14 cellular contexts compared by ENCODE assay signal in the genomic region with DNA sequence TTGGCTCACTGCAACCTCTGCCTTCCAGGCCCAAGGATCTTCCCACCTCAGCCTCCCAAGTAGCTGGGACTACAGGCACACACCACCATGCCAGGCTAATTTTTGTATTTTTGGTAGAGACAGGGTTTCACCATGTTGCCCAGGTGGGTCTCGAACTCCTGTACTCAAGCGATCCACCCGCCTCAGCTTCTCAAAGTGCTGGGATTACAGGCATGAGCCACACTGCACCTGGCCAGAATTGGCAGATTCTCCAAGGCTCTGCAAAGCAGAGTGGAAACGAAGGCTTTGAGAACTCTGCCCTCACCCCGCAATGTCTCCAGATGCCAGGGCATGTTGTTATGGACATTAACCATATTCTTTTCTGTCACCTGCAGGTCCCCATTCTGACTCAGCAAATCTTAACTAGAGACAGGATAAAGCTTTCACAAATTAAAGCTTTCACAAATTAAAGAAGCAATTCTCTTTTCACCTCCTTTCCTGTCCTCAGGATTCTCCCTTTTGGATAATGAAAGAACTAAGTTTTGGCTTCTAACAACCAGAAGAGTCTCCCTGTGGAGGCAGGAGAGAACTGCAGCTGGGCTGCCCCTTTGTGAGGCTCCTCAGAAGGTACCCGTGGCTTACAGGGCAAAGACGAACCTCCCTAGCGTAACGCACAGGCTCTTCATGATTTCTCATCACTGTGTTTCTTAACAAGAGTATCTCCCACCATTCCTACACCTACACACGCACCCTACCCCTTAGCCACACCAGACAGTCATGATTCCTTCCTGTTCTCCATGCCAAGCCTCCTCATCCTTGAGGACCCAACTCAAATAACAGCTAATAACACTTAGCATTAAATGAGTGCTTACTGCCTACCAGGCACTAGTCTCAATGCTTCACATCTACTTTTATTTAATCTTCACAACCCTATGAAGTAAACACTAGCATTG. TPM values are rescaled to one million over a fixed set of nuclear protein-coding genes. Genes with fewer than 3 reads are reported as not detected.
DNase-seq lines count a peak whose midpoint lies in the region; ATAC-seq, FAIRE-seq and TF ChIP-seq lines count a peak whose summit lies in the region.
"Had no signal": no experiment of that assay in that cellular context is flagged by ENCODE, and none has a peak within 500 bp of the region (broad histone marks: within the 10 kb centered on the region; RNA-seq: fewer than 3 reads in every experiment).

No MANE protein-coding gene starts in this region.

- intact Hi-C loops in OCI-LY7 (cut with micrococcal nuclease; ENCODE audit: unreplicated experiment): no loop called here
- intact Hi-C loops in prostate gland (cut with DNase I): no loop called here

- POLR2A ChIA-PET in OCI-LY7 (lab: Charles Lee): interaction anchor here (0.6 to 3.1 kb wide), 5 partner anchors 150 to 1242 kb away, joined by 3 to 18 read pairs (median 5); no protein-coding TSS in a partner anchor

- no peaks in the 10 kb centered on the region for H3K9me2 ChIP-seq in OCI-LY7 (ENCODE audit: insufficient read depth, low read length)

- no peak for ATAC-seq in activated naive CD4-positive, alpha-beta T cell treated with anti-CD3 and anti-CD28 coated beads, Interleukin-2, amount 50 U/mL, for 72 hours
- ATAC-seq: T-helper 17 cell had no signal

- H3K79me2 ChIP-seq in OCI-LY7 (ENCODE audit: insufficient read depth, low read depth, low read length): no peaks in the 10 kb centered on the region

- H3K4me3 ChIP-seq in OCI-LY7 (ENCODE audit: low read depth, low read length, poor library complexity, severe bottlenecking) (no peak overlapping the region), epithelial cell of proximal tubule (ENCODE audit: low read depth, low read length) (no peak overlapping the region), prostate gland (no peak overlapping the region)
- H3K4me3 ChIP-seq: BLaER1 had no signal

- H3K4me1 Mint-ChIP-seq in activated naive CD4-positive, alpha-beta T cell treated with anti-CD3 and anti-CD28 coated beads, Interleukin-2, amount 10 ng/mL, durations not matched to agents 7 days and 5 days: peaks cover 7% of the 10 kb centered on the region

- no peak overlapping the region for H3K4me2 ChIP-seq in OCI-LY7 (ENCODE audit: low read length)
- H3K4me2 ChIP-seq: BLaER1 had no signal

- H3K27me3 Mint-ChIP-seq in activated naive CD4-positive, alpha-beta T cell treated with anti-CD3 and anti-CD28 coated beads, Interleukin-2, amount 10 ng/mL, durations not matched to agents 7 days and 5 days: no peaks in the 10 kb centered on the region
- H3K27me3 Mint-ChIP-seq: T-helper 17 cell had no signal

- H3K4me1 ChIP-seq in OCI-LY7 (ENCODE audit: insufficient read depth, low read length, poor library complexity, severe bottlenecking): peaks cover 7% of the 10 kb centered on the region
- no peaks in the 10 kb centered on the region for H3K4me1 ChIP-seq in prostate gland (replicated peaks)

- H3K36me3 ChIP-seq in OCI-LY7 (ENCODE audit: insufficient read depth, low read length) (no peaks in the 10 kb centered on the region), prostate gland (no peaks in the 10 kb centered on the region)
- H3K36me3 ChIP-seq: BLaER1, esophagus squamous epithelium had no signal

- TF ChIP-seq POLR2A in prostate gland (IDR thresholded peaks at IDR 0.05): no peak

- no peaks in the 10 kb centered on the region for H3K27me3 ChIP-seq in prostate gland (replicated peaks; ENCODE audit: insufficient read depth)
- H3K27me3 ChIP-seq: BLaER1 had no signal

- 79% methylated on average over 10 of the region's 10 CpGs for WGBS in prostate gland

- H4K20me1 ChIP-seq in OCI-LY7 (ENCODE audit: insufficient read depth, low read length): no peaks in the 10 kb centered on the region
- H4K20me1 ChIP-seq: BLaER1 had no signal

- peak; percentile 60 for TF ChIP-seq CTCF in OCI-LY7 (conservative IDR thresholded peaks at IDR 0.05; ENCODE audit: low read length)
- TF ChIP-seq CTCF in epithelial cell of proximal tubule (conservative IDR thresholded peaks at IDR 0.05; ENCODE audit: low read depth, low read length): peak; percentile 58
- TF ChIP-seq CTCF in prostate gland (IDR thresholded peaks at IDR 0.05): no peak

- no peak for DNase-seq in activated naive CD4-positive, alpha-beta T cell treated with anti-CD3 and anti-CD28 coated beads, Interleukin-2, amount 50 U/mL, for 72 hours (ENCODE audit: low spot score in 2 of 2)
- DNase-seq in activated naive CD4-positive, alpha-beta T cell treated with anti-CD3 and anti-CD28 coated beads, Interleukin-2, amount 10 ng/mL, durations not matched to agents 7 days and 5 days: no peak
- DNase-seq in OCI-LY7 (ENCODE audit: low spot score) (peak; percentile 35), epithelial cell of proximal tubule (ENCODE audit: low read depth) (no peak), urothelium cell line (ENCODE audit: low spot score) (peak; percentile 37), prostate gland (ENCODE audit: low spot score) (no peak), NCI-H345 (lab: John Stamatoyannopoulos, UW) (no peak), dedifferentiated amniotic fluid mesenchymal stem cell (ENCODE audit: extremely low spot score) (no peak)
- DNase-seq: activated CD8-positive, alpha-beta memory T cell treated with anti-CD3 and anti-CD28 coated beads, Interleukin-2, amount 50 U/mL, for 48 hours; esophagus squamous epithelium; T-helper 17 cell had no signal

- FAIRE-seq in urothelium cell line (lab: Jason Lieb, UNC): no peak

- no peak overlapping the region for H2AFZ ChIP-seq in OCI-LY7 (ENCODE audit: low read length)

- H3K9me3 ChIP-seq in OCI-LY7 (ENCODE audit: low read length) (no peaks in the 10 kb centered on the region), prostate gland (no peaks in the 10 kb centered on the region)
- H3K9me3 ChIP-seq: BLaER1, esophagus squamous epithelium had no signal

- BruUV-seq in OCI-LY7 (replicated peaks; lab: Mats Ljungman, UMichigan): no TSS peak

- no peaks in the 10 kb centered on the region for H3K9me3 Mint-ChIP-seq in activated naive CD4-positive, alpha-beta T cell treated with anti-CD3 and anti-CD28 coated beads, Interleukin-2, amount 50 U/mL, for 72 hours
- H3K9me3 Mint-ChIP-seq in activated naive CD4-positive, alpha-beta T cell treated with anti-CD3 and anti-CD28 coated beads, Interleukin-2, amount 10 ng/mL, durations not matched to agents 7 days and 5 days: no peaks in the 10 kb centered on the region
- H3K9me3 Mint-ChIP-seq: brain had no signal

- H3K27ac ChIP-seq in OCI-LY7 (ENCODE audit: low read depth, low read length, poor library complexity, severe bottlenecking) (no peak overlapping the region), prostate gland (no peak overlapping the region)
- H3K27ac ChIP-seq: BLaER1, esophagus squamous epithelium had no signal

- H3K4me3 Mint-ChIP-seq in activated naive CD4-positive, alpha-beta T cell treated with anti-CD3 and anti-CD28 coated beads, Interleukin-2, amount 10 ng/mL, durations not matched to agents 7 days and 5 days: no peak overlapping the region
- H3K4me3 Mint-ChIP-seq: T-helper 17 cell had no signal

- CTCF ChIA-PET in activated naive CD4-positive, alpha-beta T cell treated with anti-CD3 and anti-CD28 coated beads, Interleukin-2, amount 10 ng/mL, durations not matched to agents 7 days and 5 days (lab: Charles Lee): interaction anchor here (0.8 to 18.3 kb wide), 36 partner anchors 9 to 224 kb away, joined by 3 to 682 read pairs (median 5); a partner anchor contains a TSS
- CTCF ChIA-PET in OCI-LY7 (lab: Charles Lee; ENCODE audit: unreplicated experiment): interaction anchor here (0.6 to 6.5 kb wide), 5 partner anchors 10 to 388 kb away, joined by 3 to 105 read pairs (median 6); no protein-coding TSS in a partner anchor

- peak overlapping the region; percentile 7 to 50 for H3K27ac Mint-ChIP-seq in activated naive CD4-positive, alpha-beta T cell treated with anti-CD3 and anti-CD28 coated beads, Interleukin-2, amount 50 U/mL, for 72 hours
- no peak overlapping the region for H3K27ac Mint-ChIP-seq in activated naive CD4-positive, alpha-beta T cell treated with anti-CD3 and anti-CD28 coated beads, Interleukin-2, amount 10 ng/mL, durations not matched to agents 7 days and 5 days
- H3K27ac Mint-ChIP-seq: T-helper 17 cell had no signal

- no peaks in the 10 kb centered on the region for H3K36me3 Mint-ChIP-seq in activated naive CD4-positive, alpha-beta T cell treated with anti-CD3 and anti-CD28 coated beads, Interleukin-2, amount 50 U/mL, for 72 hours
- no peaks in the 10 kb centered on the region for H3K36me3 Mint-ChIP-seq in activated naive CD4-positive, alpha-beta T cell treated with anti-CD3 and anti-CD28 coated beads, Interleukin-2, amount 10 ng/mL, durations not matched to agents 7 days and 5 days
- H3K36me3 Mint-ChIP-seq: brain had no signal

RNA-seq across cellular contexts. Expression of a gene that starts 29.8 kb away (rescaled TPM):
- total RNA-seq in activated naive CD4-positive, alpha-beta T cell treated with anti-CD3 and anti-CD28 coated beads, Interleukin-2, amount 50 U/mL, for 72 hours: under 1 TPM; 0.20 to 0.76 TPM
- total RNA-seq in OCI-LY7 (2014; rRNA removed; shearing (Covaris generic)): not detected in 2 replicates
- total RNA-seq in OCI-LY7 (2022) (not detected in 2 replicates), epithelial cell of proximal tubule (not detected in 2 replicates), prostate gland (not detected)
- total RNA-seq: esophagus squamous epithelium, temporal lobe had no signal

RNA-seq across cellular contexts. Expression of a gene that starts 33.5 kb away (rescaled TPM):
- total RNA-seq in activated naive CD4-positive, alpha-beta T cell treated with anti-CD3 and anti-CD28 coated beads, Interleukin-2, amount 50 U/mL, for 72 hours: not detected
- not detected in 2 replicates for total RNA-seq in OCI-LY7 (2014; rRNA removed; shearing (Covaris generic))
- not detected in 2 replicates for total RNA-seq in OCI-LY7 (2022)
- total RNA-seq in epithelial cell of proximal tubule: not detected in 2 replicates
- 1 to 10 TPM in 1 of 2 donors, under 1 TPM in 1; 0.34 to 1.5 TPM for total RNA-seq in prostate gland
- total RNA-seq: T-helper 17 cell had no signal

Comparison
In these comparisons a context has a peak if more than half of its experiments do, and no peak if none do; other contexts are left out.
1. DNase-seq: peak in OCI-LY7 (single experiment) and urothelium cell line (single experiment); none in activated naive CD4-positive, alpha-beta T cell treated with anti-CD3 and anti-CD28 coated beads, Interleukin-2, amount 50 U/mL, for 72 hours (0 of 2), activated naive CD4-positive, alpha-beta T cell treated with anti-CD3 and anti-CD28 coated beads, Interleukin-2, amount 10 ng/mL, durations not matched to agents 7 days and 5 days (single experiment), epithelial cell of proximal tubule (single experiment), prostate gland (single experiment), NCI-H345 (single experiment) and dedifferentiated amniotic fluid mesenchymal stem cell (single experiment).
2. CTCF ChIP-seq: peak in OCI-LY7 (single experiment) and epithelial cell of proximal tubule (single experiment); none in prostate gland (0 of 4).